In genomic region chr2:163155279-163155883, GRCh38 we compare ENCODE assay signal across 8 cellular contexts.
DNase-seq lines count a peak whose midpoint lies in the region; ATAC-seq and TF ChIP-seq lines count a peak whose summit lies in the region.

No MANE protein-coding gene starts in this region.

- H3K4me3 ChIP-seq in cardiac fibroblast (replicated peaks in 1 of 2; ENCODE audit: low read depth in 2 of 2, low read length in 2 of 2) (no peak overlapping the region), mucosa of descending colon (no peak overlapping the region), MG63 (no peak overlapping the region)

- DNase-seq in COR-L47 (lab: John Stamatoyannopoulos, UW) (peak; percentile 34), NCI-H345 (lab: John Stamatoyannopoulos, UW) (peak; percentile 43), cardiac fibroblast (ENCODE audit: low read depth in 2 of 2) (peak; percentile 37 to 66), mucosa of descending colon (no peak), cerebellar nuclear complex (lab: John Stamatoyannopoulos, UW) (no peak), MG63 (no peak)

- ATAC-seq in GM18907 (IDR thresholded peaks at IDR 0.05; ENCODE audit: unreplicated experiment), result peak; percentile 86
- peak; percentile 79 for ATAC-seq in HG03108 (IDR thresholded peaks at IDR 0.05; ENCODE audit: unreplicated experiment)
- peak; percentile 63 for ATAC-seq in mucosa of descending colon

- H3K4me1 ChIP-seq in mucosa of descending colon (ENCODE audit: low read depth), result no peaks in the 10 kb centered on the region

- H3K9me3 ChIP-seq in mucosa of descending colon (no peaks in the 10 kb centered on the region), MG63 (no peaks in the 10 kb centered on the region)

- intact Hi-C loops in mucosa of descending colon (cut with DNase I, micrococcal nuclease), result no loop called here

- H3K36me3 ChIP-seq in mucosa of descending colon (ENCODE audit: low read depth) (no peaks in the 10 kb centered on the region), MG63 (no peaks in the 10 kb centered on the region)

- TF ChIP-seq CTCF in cardiac fibroblast (IDR thresholded peaks at IDR 0.05; ENCODE audit: low read depth, low read length) (peak; percentile 45), mucosa of descending colon (IDR thresholded peaks at IDR 0.05) (no peak)

- H3K27me3 ChIP-seq in MG63, result no peaks in the 10 kb centered on the region

Comparison
In these comparisons a context has a peak if more than half of its experiments do, and no peak if none do; other contexts are left out.
1. DNase-seq: peak in COR-L47 (single experiment), NCI-H345 (single experiment) and cardiac fibroblast (2 of 2); none in mucosa of descending colon (0 of 3), cerebellar nuclear complex (0 of 2) and MG63 (single experiment).
2. Peak in every context shown above with its lines, with median percentiles within 50 percentile points of each other: ATAC-seq.